ENCODE assay signal across 14 cellular contexts in genomic region chr22:36912694-36913430, GRCh38. TPM values are rescaled to one million over a fixed set of nuclear protein-coding genes. Genes with fewer than 3 reads are reported as not detected.
DNase-seq lines count a peak whose midpoint lies in the region; ATAC-seq and TF ChIP-seq lines count a peak whose summit lies in the region.
"Had no signal": no experiment of that assay in that cellular context is flagged by ENCODE, and none has a peak within 500 bp of the region (broad histone marks: within the 10 kb centered on the region; RNA-seq: fewer than 3 reads in every experiment).

No MANE protein-coding gene starts in this region.

- H3K36me3 Mint-ChIP-seq in CD14-positive monocyte (peaks cover 12 to 20% of the 10 kb centered on the region in 2 donors), neural progenitor cell (no peaks in the 10 kb centered on the region)
- H3K36me3 Mint-ChIP-seq: CD4-positive, alpha-beta memory T cell had no signal

- H3K27me3 ChIP-seq in HL-60 (ENCODE audit: insufficient read depth, poor library complexity, severe bottlenecking) (no peaks in the 10 kb centered on the region), neural progenitor cell (peaks cover 37% of the 10 kb centered on the region)
- H3K27me3 ChIP-seq: adrenal gland, ovary had no signal

- H3K27me3 Mint-ChIP-seq in CD14-positive monocyte (ENCODE audit: low read depth in 3 of 3) (peaks cover 0 to 5% (median 1%) of the 10 kb centered on the region in 3 donors), neural progenitor cell (ENCODE audit: insufficient read depth, low read depth) (peaks cover 7% of the 10 kb centered on the region)

- TF ChIP-seq CTCF in CD14-positive monocyte (IDR thresholded peaks at IDR 0.05), result no peak
- no peak for TF ChIP-seq CTCF in HL-60 (IDR thresholded peaks at IDR 0.05; ENCODE audit: insufficient read depth, low read length)
- no peak for TF ChIP-seq CTCF in neural progenitor cell (IDR thresholded peaks at IDR 0.05)

- H4K20me1 ChIP-seq in neural progenitor cell (ENCODE audit: low read depth), result no peaks in the 10 kb centered on the region

- intact Hi-C loops in CD14-positive monocyte (cut with micrococcal nuclease), result loop anchor here (5.0 to 10.0 kb wide), 3 partner anchors 41 to 62 kb away; partner anchors contain the start of gene NCF4 (in 1 of the 2)

- H3K9me3 ChIP-seq in neural progenitor cell (ENCODE audit: low read depth), result no peaks in the 10 kb centered on the region
- H3K9me3 ChIP-seq: adrenal gland, gastrocnemius medialis, ovary had no signal

- H3K9me3 Mint-ChIP-seq in CD14-positive monocyte (no peaks in the 10 kb centered on the region), neural progenitor cell (no peaks in the 10 kb centered on the region)
- H3K9me3 Mint-ChIP-seq: CD4-positive, alpha-beta memory T cell had no signal

- H3K36me3 ChIP-seq in neural progenitor cell, result no peaks in the 10 kb centered on the region
- H3K36me3 ChIP-seq: adrenal gland, gastrocnemius medialis, ovary had no signal

- H3K27ac Mint-ChIP-seq in CD14-positive monocyte, result peak overlapping the region; percentile 92 to 99 (median 97)
- no peak overlapping the region for H3K27ac Mint-ChIP-seq in neural progenitor cell

- H3K4me3 ChIP-seq in HL-60 (replicated peaks; ENCODE audit: insufficient read depth, low read length), result no peak overlapping the region
- no peak overlapping the region for H3K4me3 ChIP-seq in neural progenitor cell
- H3K4me3 ChIP-seq: ovary had no signal

- H2AFZ ChIP-seq in neural progenitor cell (replicated peaks), result peak overlapping the region; percentile 38

- no peaks in the 10 kb centered on the region for H3K79me2 ChIP-seq in neural progenitor cell (ENCODE audit: low read depth)

- no peaks in the 10 kb centered on the region for H3F3A ChIP-seq in neural progenitor cell (ENCODE audit: low read depth)

- H3K27ac ChIP-seq in HL-60 (replicated peaks), result peak overlapping the region; percentile 77
- H3K27ac ChIP-seq in neural progenitor cell, result no peak overlapping the region
- H3K27ac ChIP-seq: ovary had no signal

- H3K9ac ChIP-seq in neural progenitor cell, result no peak overlapping the region

- H3K4me2 ChIP-seq in neural progenitor cell, result no peak overlapping the region

- H3K4me3 Mint-ChIP-seq in CD14-positive monocyte, result peak overlapping the region; percentile 35 to 87
- no peak overlapping the region for H3K4me3 Mint-ChIP-seq in neural progenitor cell

- no peak for ATAC-seq in GM21447 (IDR thresholded peaks at IDR 0.05; ENCODE audit: unreplicated experiment)

- no peak for DNase-seq in CD14-positive monocyte (ENCODE audit: low spot score)
- DNase-seq in HL-60 (ENCODE audit: low read depth in 1 of 2, low spot score in 1 of 2), result no peak
- DNase-seq in dermis blood vessel endothelial cell, result peak; percentile 3
- no peak for DNase-seq in neural progenitor cell (ENCODE audit: low spot score)
- no peak for DNase-seq in NCI-H2107 (lab: John Stamatoyannopoulos, UW)
- no peak for DNase-seq in OCI-M1 (lab: John Stamatoyannopoulos, UW)
- DNase-seq in NCI-H187 treated with DMSO at 0.1 percent for 48 hours (lab: John Stamatoyannopoulos, UW), result no peak
- DNase-seq: CD4-positive, alpha-beta memory T cell; NCI-H2171 treated with DMSO at 0.1 percent for 48 hours; ovary had no signal

- H3K4me1 Mint-ChIP-seq in CD14-positive monocyte, result peaks cover 51% of the 10 kb centered on the region
- peaks cover 12% of the 10 kb centered on the region for H3K4me1 Mint-ChIP-seq in neural progenitor cell

- H3K4me1 ChIP-seq in neural progenitor cell, result peaks cover 13% of the 10 kb centered on the region
- H3K4me1 ChIP-seq: adrenal gland, gastrocnemius medialis had no signal

RNA-seq across cellular contexts. Expression of gene CSF2RB, which starts 0.6 kb away (rescaled TPM):
- 10 to 100 TPM; 29.9 to 52.7 TPM for polyA plus RNA-seq in CD14-positive monocyte
- total RNA-seq in dermis blood vessel endothelial cell, result 7.1 and 9.2 TPM in 2 replicates
- 0.03 TPM in 1 of 2 replicates, not detected in the other for total RNA-seq in neural progenitor cell (ENCODE audit: low replicate concordance)

RNA-seq across cellular contexts. Expression of gene NCF4, which starts 52.1 kb away (rescaled TPM):
- polyA plus RNA-seq in CD14-positive monocyte, result 100 to 1,000 TPM; 209 to 249 TPM
- 0.17 TPM in 1 of 2 replicates, not detected in the other for total RNA-seq in dermis blood vessel endothelial cell
- not detected in 2 replicates for total RNA-seq in neural progenitor cell (ENCODE audit: low replicate concordance)
- total RNA-seq: M059J had no signal
